Comparison of ENCODE assay signal across 8 cellular contexts in the genomic region with DNA sequence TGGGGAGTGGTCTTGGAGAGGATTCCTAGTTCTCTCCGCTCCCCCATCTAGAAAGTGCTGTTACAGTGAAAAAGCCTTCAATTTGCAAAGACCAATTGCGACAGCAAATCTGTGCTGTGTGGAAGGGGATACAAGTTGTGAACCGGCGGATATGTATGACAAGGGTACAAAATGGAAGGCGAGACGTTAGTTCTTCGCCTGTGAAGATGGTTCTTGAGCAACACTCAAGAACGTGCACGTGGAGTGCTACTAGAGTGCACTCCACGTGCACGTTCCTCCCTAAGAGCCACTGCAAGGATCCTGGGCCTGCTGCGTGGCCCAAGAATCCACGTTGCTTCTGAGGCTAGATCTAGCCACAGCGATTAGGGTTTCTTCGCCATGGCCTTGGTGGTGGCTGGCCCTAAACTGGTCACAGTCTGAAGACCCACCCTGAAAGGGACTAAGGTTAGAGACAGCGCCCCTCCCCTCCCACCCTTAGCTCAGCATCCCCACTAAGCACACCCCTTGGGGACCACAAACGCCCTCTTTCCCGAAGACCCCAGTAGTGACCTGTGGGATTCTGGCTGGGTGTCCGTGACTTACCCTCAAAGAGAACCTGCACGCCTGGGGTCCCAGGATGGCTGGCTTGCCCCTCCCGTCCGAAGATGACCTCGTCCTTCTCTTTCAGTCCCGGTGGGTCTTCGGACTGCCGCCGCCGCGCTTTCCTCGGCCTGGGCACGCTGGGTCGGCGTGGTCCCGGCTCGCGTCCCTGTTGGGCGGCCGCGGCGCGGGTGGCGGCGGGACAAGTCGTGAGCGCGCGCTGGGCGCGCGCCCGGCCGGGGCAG. TPM values are rescaled to one million over a fixed set of nuclear protein-coding genes. Genes with fewer than 3 reads are reported as not detected.
DNase-seq lines count a peak whose midpoint lies in the region; ATAC-seq and TF ChIP-seq lines count a peak whose summit lies in the region.

No MANE protein-coding gene starts in this region.

- H3K4me3 ChIP-seq in CD8-positive, alpha-beta T cell (ENCODE audit: low read depth, low read length), result peak overlapping the region; percentile 86

- H3K4me3 Mint-ChIP-seq in CD8-positive, alpha-beta T cell, result peak overlapping the region; percentile 91
- H3K4me3 Mint-ChIP-seq in chondrocyte (ENCODE audit: unreplicated experiment), result peak overlapping the region; percentile 74
- H3K4me3 Mint-ChIP-seq in natural killer cell treated with Interleukin-12 subunit alpha and Interleukin-12 subunit beta and Interleukin-15 and Interleukin-18, amount 100 ng/mL, for 72 hours, result peak overlapping the region; percentile 89

- POLR2A ChIA-PET in CD8-positive, alpha-beta T cell (lab: Charles Lee), result interaction anchor here (0.9 to 6.0 kb wide), 12 partner anchors 8 to 127 kb away, joined by 3 to 61 read pairs (median 6); no protein-coding TSS in a partner anchor

- H3K36me3 Mint-ChIP-seq in CD8-positive, alpha-beta T cell, result peaks cover 30% of the 10 kb centered on the region
- peaks cover 2% of the 10 kb centered on the region for H3K36me3 Mint-ChIP-seq in chondrocyte (ENCODE audit: low read depth)
- peaks cover 18% of the 10 kb centered on the region for H3K36me3 Mint-ChIP-seq in natural killer cell treated with Interleukin-12 subunit alpha and Interleukin-12 subunit beta and Interleukin-15 and Interleukin-18, amount 100 ng/mL, for 72 hours

- no peaks in the 10 kb centered on the region for H3K36me3 ChIP-seq in CD8-positive, alpha-beta T cell (ENCODE audit: insufficient read depth, low read length)

- H3K4me1 Mint-ChIP-seq in CD8-positive, alpha-beta T cell (ENCODE audit: low read depth), result peaks cover 53% of the 10 kb centered on the region
- H3K4me1 Mint-ChIP-seq in chondrocyte (ENCODE audit: low read depth), result peaks cover 9% of the 10 kb centered on the region
- peaks cover 22 to 32% of the 10 kb centered on the region in 2 donors for H3K4me1 Mint-ChIP-seq in natural killer cell treated with Interleukin-12 subunit alpha and Interleukin-12 subunit beta and Interleukin-15 and Interleukin-18, amount 100 ng/mL, for 72 hours (ENCODE audit: low read depth in 2 of 2)

- no peaks in the 10 kb centered on the region for H3K27me3 ChIP-seq in CD8-positive, alpha-beta T cell (ENCODE audit: insufficient read depth, low read length)

- TF ChIP-seq CTCF in CD8-positive, alpha-beta T cell (IDR thresholded peaks at IDR 0.05), result no peak
- TF ChIP-seq CTCF in chondrocyte (IDR thresholded peaks at IDR 0.05), result no peak

- peak in 1 of 7 experiments; percentile 25 for DNase-seq in CD8-positive, alpha-beta T cell
- DNase-seq in NAMALWA (ENCODE audit: low spot score), result peak; percentile 15
- peak; percentile 56 for DNase-seq in chondrocyte (ENCODE audit: low spot score)
- no peak for DNase-seq in natural killer cell treated with Interleukin-12 subunit alpha and Interleukin-12 subunit beta and Interleukin-15 and Interleukin-18, amount 100 ng/mL, for 72 hours (ENCODE audit: low spot score)
- no peak for DNase-seq in OCI-M2 (lab: John Stamatoyannopoulos, UW; ENCODE audit: unreplicated experiment)
- no peak for DNase-seq in NOMO-1 treated with DMSO at 0.1 percent for 48 hours (lab: John Stamatoyannopoulos, UW; ENCODE audit: unreplicated experiment)

- H3K27me3 Mint-ChIP-seq in CD8-positive, alpha-beta T cell (ENCODE audit: low read depth), result no peaks in the 10 kb centered on the region
- H3K27me3 Mint-ChIP-seq in chondrocyte (ENCODE audit: low read depth), result peaks cover 25% of the 10 kb centered on the region
- H3K27me3 Mint-ChIP-seq in natural killer cell treated with Interleukin-12 subunit alpha and Interleukin-12 subunit beta and Interleukin-15 and Interleukin-18, amount 100 ng/mL, for 72 hours, result peaks cover 0 to 6% of the 10 kb centered on the region in 2 donors

- no peaks in the 10 kb centered on the region for H3K9me3 ChIP-seq in CD8-positive, alpha-beta T cell (ENCODE audit: low read length)

- H3K9me3 Mint-ChIP-seq in CD8-positive, alpha-beta T cell, result no peaks in the 10 kb centered on the region
- H3K9me3 Mint-ChIP-seq in chondrocyte (ENCODE audit: low read depth), result no peaks in the 10 kb centered on the region
- H3K9me3 Mint-ChIP-seq in natural killer cell treated with Interleukin-12 subunit alpha and Interleukin-12 subunit beta and Interleukin-15 and Interleukin-18, amount 100 ng/mL, for 72 hours, result no peaks in the 10 kb centered on the region

- H3K27ac Mint-ChIP-seq in CD8-positive, alpha-beta T cell, result peak overlapping the region; percentile 91
- H3K27ac Mint-ChIP-seq in chondrocyte (ENCODE audit: unreplicated experiment), result no peak overlapping the region
- peak overlapping the region; percentile 37 to 57 for H3K27ac Mint-ChIP-seq in natural killer cell treated with Interleukin-12 subunit alpha and Interleukin-12 subunit beta and Interleukin-15 and Interleukin-18, amount 100 ng/mL, for 72 hours

- no peak for ATAC-seq in CD8-positive, alpha-beta T cell
- ATAC-seq in natural killer cell treated with Interleukin-12 subunit alpha and Interleukin-12 subunit beta and Interleukin-15 and Interleukin-18, amount 100 ng/mL, for 72 hours, result no peak
- ATAC-seq in GM18498 (IDR thresholded peaks at IDR 0.05; ENCODE audit: unreplicated experiment), result no peak
- ATAC-seq in HG03135 (IDR thresholded peaks at IDR 0.05; ENCODE audit: unreplicated experiment), result no peak

- H3K27ac ChIP-seq in CD8-positive, alpha-beta T cell (ENCODE audit: low read depth, low read length), result peak overlapping the region; percentile 86

- intact Hi-C loops in CD8-positive, alpha-beta T cell (cut with DNase I, micrococcal nuclease), result loop anchor here (2.0 to 10.0 kb wide), 6 partner anchors 14 to 432 kb away; partner anchors contain the start of genes CYP2R1 (in 2 of the 2), CALCB (in 1 of the 2) and PSMA1 (in 1 of the 2)

- CTCF ChIA-PET in CD8-positive, alpha-beta T cell (lab: Charles Lee), result interaction anchor here (1.1 to 2.4 kb wide), 5 partner anchors 8 to 107 kb away, joined by 3 to 13 read pairs (median 8); no protein-coding TSS in a partner anchor

- H3K4me1 ChIP-seq in CD8-positive, alpha-beta T cell (ENCODE audit: insufficient read depth, low read length), result peaks cover 41% of the 10 kb centered on the region

RNA-seq across cellular contexts. Expression of gene PDE3B, which starts 0.5 kb away (rescaled TPM):
- total RNA-seq in CD8-positive, alpha-beta T cell, result 100 to 1,000 TPM; 144 to 146 TPM
- total RNA-seq in chondrocyte, result 0.31 to 0.47 TPM in 2 of 3 replicates, not detected in the other
- total RNA-seq in natural killer cell treated with Interleukin-12 subunit alpha and Interleukin-12 subunit beta and Interleukin-15 and Interleukin-18, amount 100 ng/mL, for 72 hours, result 10 to 100 TPM; 17.7 to 56.8 TPM

Comparison
In these comparisons a context has a peak if more than half of its experiments do, and no peak if none do; other contexts are left out.
1. DNase-seq: peak in NAMALWA (single experiment) and chondrocyte (single experiment); none in natural killer cell treated with Interleukin-12 subunit alpha and Interleukin-12 subunit beta and Interleukin-15 and Interleukin-18, amount 100 ng/mL, for 72 hours (single experiment), OCI-M2 (single experiment) and NOMO-1 treated with DMSO at 0.1 percent for 48 hours (single experiment).
2. RNA of gene PDE3B, which starts 0.5 kb away (total RNA-seq): 144 to 146 TPM in CD8-positive, alpha-beta T cell and 17.7 to 56.8 TPM in natural killer cell treated with Interleukin-12 subunit alpha and Interleukin-12 subunit beta and Interleukin-15 and Interleukin-18, amount 100 ng/mL, for 72 hours; 0.31 to 0.47 TPM in chondrocyte; every median in the first group is over 10 times any median in the second.
3. Peak in every context shown above with its lines, with median percentiles within 50 percentile points of each other: H3K4me3 Mint-ChIP-seq.